38 cellular contexts compared by ENCODE assay signal in the genomic region with DNA sequence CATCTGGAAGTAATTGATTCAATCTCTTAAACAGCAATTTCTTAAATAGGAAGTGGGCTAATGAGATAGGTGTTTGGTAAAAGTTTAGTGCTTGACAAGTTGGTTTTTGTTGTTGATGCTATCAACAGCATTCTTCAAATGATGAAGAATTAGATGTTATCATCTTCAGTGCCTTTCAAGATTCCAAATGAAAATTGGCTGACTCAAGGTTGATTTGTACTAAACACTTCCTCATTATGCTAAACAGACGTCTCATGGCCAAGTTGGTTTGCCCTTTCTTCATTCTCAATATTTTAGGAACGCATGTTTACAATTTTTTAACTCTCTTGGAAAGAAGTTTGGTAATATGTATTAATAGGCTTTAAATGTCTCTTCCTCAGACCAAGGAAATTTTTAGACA.
"Had no signal": no experiment of that assay in that cellular context is flagged by ENCODE, and none has a peak within 500 bp of the region (broad histone marks: within the 10 kb centered on the region; RNA-seq: fewer than 3 reads in every experiment).

No MANE protein-coding gene starts in this region.

- H3K9me3 Mint-ChIP-seq: activated B cell treated with CpG ODN at 0.5 μM for 24 hours; activated CD4-positive, alpha-beta memory T cell treated with anti-CD3 and anti-CD28 coated beads for 36 hours; activated CD8-positive, alpha-beta T cell treated with anti-CD3 and anti-CD28 coated beads for 36 hours; activated naive CD4-positive, alpha-beta T cell treated with anti-CD3 and anti-CD28 coated beads, Interleukin-2, amount 50 U/mL, for 72 hours; activated naive CD8-positive, alpha-beta T cell treated with anti-CD3 and anti-CD28 coated beads for 36 hours; activated T-cell treated with anti-CD3 and anti-CD28 coated beads, Interleukin-2, amount 50 U/mL, for 4 hours; activated T-helper 1 cell treated with anti-CD3 and anti-CD28 coated beads, Interleukin-12 subunit alpha, Interleukin-12 subunit beta, Interleukin-2, Interleukin-4 antibody, amounts not matched to agents 30 ng/mL and 10 ng/mL and 1 ng/mL, durations not matched to agents 14 hours and 24 hours and 36 hours; activated T-helper 17 cell treated with anti-CD3 and anti-CD28 coated beads, Interleukin-2, amount 50 U/mL, for 72 hours; central memory CD8-positive, alpha-beta T cell; T-helper 1 cell treated with Interleukin-12 subunit alpha and Interleukin-12 subunit beta and Interleukin-4 antibody, amounts not matched to agents 30 μg/mL and 1 μg/mL, for 36 hours; T-helper 2 cell treated with Interferon-gamma antibody and Interleukin-4, amounts not matched to agents 5 μg/mL and 100 μg/mL, for 36 hours had no signal

- H3K27me3 ChIP-seq: cardiac muscle cell had no signal

- H3K36me3 ChIP-seq: adrenal gland, cardiac muscle cell had no signal

- H3K4me3 Mint-ChIP-seq: activated B cell treated with CpG ODN at 0.5 μM for 24 hours; activated CD4-positive, alpha-beta memory T cell treated with anti-CD3 and anti-CD28 coated beads for 36 hours; activated CD4-positive, alpha-beta T cell treated with anti-CD3 and anti-CD28 coated beads, Interleukin-2, amount 10 ng/mL, durations not matched to agents 24 days and 14 days; activated CD8-positive, alpha-beta T cell treated with anti-CD3 and anti-CD28 coated beads for 36 hours; activated naive CD4-positive, alpha-beta T cell treated with anti-CD3 and anti-CD28 coated beads for 36 hours; activated naive CD8-positive, alpha-beta T cell treated with anti-CD3 and anti-CD28 coated beads for 36 hours; activated T-cell treated with anti-CD3 and anti-CD28 coated beads, Interleukin-2, amount 50 U/mL, for 4 hours; activated T-cell treated with anti-CD3 and anti-CD28 coated beads, Interleukin-2, amount 50 U/mL, for 72 hours; activated T-helper 1 cell treated with anti-CD3 and anti-CD28 coated beads, Interleukin-12 subunit alpha, Interleukin-12 subunit beta, Interleukin-2, Interleukin-4 antibody, amounts not matched to agents 30 ng/mL and 10 ng/mL and 1 ng/mL, durations not matched to agents 14 hours and 24 hours and 36 hours; activated T-helper 17 cell treated with anti-CD3 and anti-CD28 coated beads, Interleukin-2, amount 50 U/mL, for 72 hours; brain; central memory CD8-positive, alpha-beta T cell; T-helper 1 cell treated with Interleukin-12 subunit alpha and Interleukin-12 subunit beta and Interleukin-4 antibody, amounts not matched to agents 30 μg/mL and 1 μg/mL, for 36 hours; T-helper 2 cell treated with Interferon-gamma antibody and Interleukin-4, amounts not matched to agents 5 μg/mL and 100 μg/mL, for 36 hours had no signal

- H3K4me1 ChIP-seq: adrenal gland had no signal

- FAIRE-seq: bronchial epithelial cell, TTC549 had no signal

- H3K9me3 ChIP-seq: adrenal gland had no signal

- DNase-seq: activated B cell treated with CpG ODN at 0.5 μM for 24 hours; activated CD4-positive, alpha-beta memory T cell treated with anti-CD3 and anti-CD28 coated beads for 36 hours; activated CD4-positive, alpha-beta T cell treated with anti-CD3 and anti-CD28 coated beads for 4 hours; activated CD4-positive, alpha-beta T cell treated with anti-CD3 and anti-CD28 coated beads, Interleukin-2, amount 10 ng/mL, durations not matched to agents 24 days and 14 days; activated CD4-positive, alpha-beta T cell treated with anti-CD3 and anti-CD28 coated beads, Interleukin-2, amount 50 U/mL, for 1 hour; activated CD4-positive, alpha-beta T cell treated with anti-CD3 and anti-CD28 coated beads, Interleukin-2, amount 50 U/mL, for 4 hours; activated CD4-positive, CD25-positive, alpha-beta regulatory T cell treated with anti-CD3 and anti-CD28 coated beads, Interleukin-2, amount 50 U/mL, for 72 hours; activated CD8-positive, alpha-beta memory T cell treated with anti-CD3 and anti-CD28 coated beads, Interleukin-2, amount 50 U/mL, for 4 hours; activated CD8-positive, alpha-beta T cell treated with anti-CD3 and anti-CD28 coated beads for 36 hours; activated effector memory CD4-positive, alpha-beta T cell treated with anti-CD3 and anti-CD28 coated beads, Interleukin-2, amount 50 U/mL, for 16 hours; activated gamma-delta T cell treated with Interleukin-2 at 50 U/mL for 16 hours; activated naive CD4-positive, alpha-beta T cell; activated naive CD4-positive, alpha-beta T cell treated with anti-CD3 and anti-CD28 coated beads for 36 hours; activated naive CD4-positive, alpha-beta T cell treated with anti-CD3 and anti-CD28 coated beads, Interleukin-2, amount 50 U/mL, for 16 hours; activated naive CD8-positive, alpha-beta T cell treated with anti-CD3 and anti-CD28 coated beads for 36 hours; activated T-cell treated with anti-CD3 and anti-CD28 coated beads for 4 hours; activated T-cell treated with anti-CD3 and anti-CD28 coated beads, Interleukin-2, amount 50 U/mL, for 1 hour; activated T-cell treated with anti-CD3 and anti-CD28 coated beads, Interleukin-2, amount 50 U/mL, for 4 hours; activated T-cell treated with anti-CD3 and anti-CD28 coated beads, Interleukin-2, amount 50 U/mL, for 72 hours; adrenal gland; amniotic stem cell; aorta; caudate nucleus; cerebellar nuclear complex; T-helper 1 cell; T-helper 2 cell; T-helper 9 cell had no signal

- H3K27ac ChIP-seq: adrenal gland, cardiac muscle cell, VCaP had no signal

- H3K4me1 Mint-ChIP-seq: activated T-helper 17 cell treated with anti-CD3 and anti-CD28 coated beads, Interleukin-2, amount 50 U/mL, for 72 hours; central memory CD8-positive, alpha-beta T cell had no signal

- H3K4me3 ChIP-seq: adrenal gland, cardiac muscle cell had no signal

- H3K27me3 Mint-ChIP-seq: activated B cell treated with CpG ODN at 0.5 μM for 24 hours; activated CD4-positive, alpha-beta memory T cell treated with anti-CD3 and anti-CD28 coated beads for 36 hours; activated CD4-positive, alpha-beta T cell treated with anti-CD3 and anti-CD28 coated beads, Interleukin-2, amount 10 ng/mL, durations not matched to agents 24 days and 14 days; activated CD8-positive, alpha-beta T cell treated with anti-CD3 and anti-CD28 coated beads for 36 hours; activated T-helper 17 cell treated with anti-CD3 and anti-CD28 coated beads, Interleukin-2, amount 50 U/mL, for 72 hours; central memory CD8-positive, alpha-beta T cell had no signal

- H3K36me3 Mint-ChIP-seq: activated CD4-positive, alpha-beta memory T cell treated with anti-CD3 and anti-CD28 coated beads for 36 hours; activated naive CD4-positive, alpha-beta T cell treated with anti-CD3 and anti-CD28 coated beads, Interleukin-2, amount 50 U/mL, for 72 hours; activated naive CD8-positive, alpha-beta T cell treated with anti-CD3 and anti-CD28 coated beads for 36 hours; brain had no signal

- H3K27ac Mint-ChIP-seq: activated B cell treated with CpG ODN at 0.5 μM for 24 hours; activated CD4-positive, alpha-beta memory T cell treated with anti-CD3 and anti-CD28 coated beads for 36 hours; activated CD4-positive, alpha-beta T cell treated with anti-CD3 and anti-CD28 coated beads, Interleukin-2, amount 10 ng/mL, durations not matched to agents 24 days and 14 days; activated CD8-positive, alpha-beta T cell treated with anti-CD3 and anti-CD28 coated beads for 36 hours; activated naive CD4-positive, alpha-beta T cell treated with anti-CD3 and anti-CD28 coated beads for 36 hours; activated naive CD4-positive, alpha-beta T cell treated with anti-CD3 and anti-CD28 coated beads, Interleukin-2, amount 50 U/mL, for 72 hours; activated naive CD8-positive, alpha-beta T cell treated with anti-CD3 and anti-CD28 coated beads for 36 hours; activated T-cell treated with anti-CD3 and anti-CD28 coated beads, Interleukin-2, amount 50 U/mL, for 72 hours; activated T-helper 1 cell treated with anti-CD3 and anti-CD28 coated beads, Interleukin-12 subunit alpha, Interleukin-12 subunit beta, Interleukin-2, Interleukin-4 antibody, amounts not matched to agents 30 ng/mL and 10 ng/mL and 1 ng/mL, durations not matched to agents 14 hours and 24 hours and 36 hours; activated T-helper 17 cell treated with anti-CD3 and anti-CD28 coated beads, Interleukin-2, amount 50 U/mL, for 72 hours; brain; T-helper 1 cell treated with Interleukin-12 subunit alpha and Interleukin-12 subunit beta and Interleukin-4 antibody, amounts not matched to agents 30 μg/mL and 1 μg/mL, for 36 hours; T-helper 2 cell treated with Interferon-gamma antibody and Interleukin-4, amounts not matched to agents 5 μg/mL and 100 μg/mL, for 36 hours had no signal

- ATAC-seq: activated CD8-positive, alpha-beta T cell treated with anti-CD3 and anti-CD28 coated beads for 36 hours; activated naive CD4-positive, alpha-beta T cell treated with anti-CD3 and anti-CD28 coated beads, Interleukin-2, amount 50 U/mL, for 72 hours; activated T-cell treated with anti-CD3 and anti-CD28 coated beads, Interleukin-2, amount 50 U/mL, for 4 hours; activated T-cell treated with anti-CD3 and anti-CD28 coated beads, Interleukin-2, amount 50 U/mL, for 72 hours; activated T-helper 17 cell treated with anti-CD3 and anti-CD28 coated beads, Interleukin-2, amount 50 U/mL, for 72 hours had no signal
